1 cellular context compared by ENCODE assay signal in genomic region chr17:63985387-63986140, GRCh38.
TF ChIP-seq lines count a peak whose summit lies in the region.

No MANE protein-coding gene starts in this region.

TF ChIP-seq in K562, 482 proteins besides CTCF, POLR2A, EP300 and RAD21:
- TF ChIP-seq CXXC5 (CRISPR knock-in tag; IDR thresholded peaks at IDR 0.05) (0 out of 2 replicates have a peak, but pooled peaks have one; percentile 0), L3MBTL2 (IDR thresholded peaks at IDR 0.05) (0 out of 2 replicates have a peak, but pooled peaks have one; percentile 2), KLF16 (IDR thresholded peaks at IDR 0.05) (no peak), NRF1 (conservative IDR thresholded peaks at IDR 0.05 in 1 of 2, IDR thresholded peaks at IDR 0.05 in 1 of 2) (peak in 1 of 2 experiments; percentile 40; a peak in 3 of 4 replicates), CTCFL (IDR thresholded peaks at IDR 0.05; ENCODE audit: borderline replicate concordance, insufficient read depth, low read depth, low read length, poor library complexity, severe bottlenecking) (peak; percentile 60), FOSL1 (tag; conservative IDR thresholded peaks at IDR 0.05) (peak; percentile 86), ZNF217 (CRISPR knock-in tag; IDR thresholded peaks at IDR 0.05) (no peak)
